In genomic region chr2:203996692-203997091, GRCh38 we compare ENCODE assay signal across 2 cellular contexts.
TF ChIP-seq lines count a peak whose summit lies in the region.

No MANE protein-coding gene starts in this region.

TF ChIP-seq in HepG2, 621 proteins besides CTCF, POLR2A, EP300 and RAD21:
- TF ChIP-seq SMAD9 (CRISPR knock-in tag; IDR thresholded peaks at IDR 0.05) (no peak), CREB1 (IDR thresholded peaks at IDR 0.05) (peak; percentile 75), CREB1 (CRISPR knock-in tag; IDR thresholded peaks at IDR 0.05) (no peak)

TF ChIP-seq in neural cell, 6 proteins besides CTCF, POLR2A, EP300 and RAD21:
- TF ChIP-seq SMC3 (conservative IDR thresholded peaks at IDR 0.05; ENCODE audit: poor library complexity) (no peak), POLR2AphosphoS5 (IDR thresholded peaks at IDR 0.05) (no peak), TAF1 (IDR thresholded peaks at IDR 0.05; ENCODE audit: low read depth) (no peak), MXI1 (conservative IDR thresholded peaks at IDR 0.05; ENCODE audit: poor library complexity, severe bottlenecking) (no peak)
